In the genomic region with DNA sequence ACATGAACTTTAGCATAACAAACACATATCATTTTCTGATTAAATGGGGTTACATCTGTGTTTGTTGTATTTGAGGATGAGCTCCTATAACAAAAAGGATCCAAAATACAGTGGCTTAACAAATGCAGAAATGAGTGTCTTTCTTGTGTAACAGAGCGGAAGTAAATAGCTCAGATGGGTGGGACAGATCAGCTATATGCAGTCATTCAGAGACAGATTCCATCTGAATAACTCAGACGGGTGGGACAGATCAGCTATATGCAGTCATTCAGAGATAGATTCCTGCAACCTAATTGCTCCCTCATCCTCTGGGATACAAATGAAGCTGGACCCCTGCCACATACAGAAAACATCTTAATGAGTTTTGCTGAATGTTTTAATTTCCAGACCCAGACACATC, we compare ENCODE assay signal across 12 cellular contexts.
DNase-seq lines count a peak whose midpoint lies in the region; ATAC-seq and TF ChIP-seq lines count a peak whose summit lies in the region.
"Had no signal": no experiment of that assay in that cellular context is flagged by ENCODE, and none has a peak within 500 bp of the region (broad histone marks: within the 10 kb centered on the region; RNA-seq: fewer than 3 reads in every experiment).

No MANE protein-coding gene starts in this region.

- TF ChIP-seq CTCF in AG04450 (IDR thresholded peaks at IDR 0.05; ENCODE audit: low read depth, low read length) = no peak
- TF ChIP-seq CTCF in kidney epithelial cell (IDR thresholded peaks at IDR 0.05; ENCODE audit: insufficient read depth, low read length, poor library complexity, severe bottlenecking) = no peak
- TF ChIP-seq CTCF in BE2C (IDR thresholded peaks at IDR 0.05; ENCODE audit: low read depth, low read length) = no peak
- TF ChIP-seq CTCF in nephron progenitor cell (IDR thresholded peaks at IDR 0.05) = no peak

- peaks cover 0 to 15% (median 2%) of the 10 kb centered on the region in 3 donors for H3K36me3 Mint-ChIP-seq in CD8-positive, alpha-beta memory T cell
- no peaks in the 10 kb centered on the region for H3K36me3 Mint-ChIP-seq in nephron progenitor cell (ENCODE audit: low read depth)
- H3K36me3 Mint-ChIP-seq: CD4-positive, alpha-beta memory T cell had no signal

- no peaks in the 10 kb centered on the region for H3K36me3 ChIP-seq in kidney epithelial cell (ENCODE audit: control insufficient read depth, insufficient read depth, low read length)
- H3K36me3 ChIP-seq in CD8-positive, alpha-beta memory T cell (ENCODE audit: insufficient read depth, low read length) = no peaks in the 10 kb centered on the region
- no peaks in the 10 kb centered on the region for H3K36me3 ChIP-seq in BE2C

- CTCF ChIA-PET in AG04450 (lab: Charles Lee) = interaction anchor here (0.5 to 1.3 kb wide), 3 partner anchors 103 to 1500 kb away, joined by 3 to 5 read pairs (median 3); no protein-coding TSS in a partner anchor
- CTCF ChIA-PET in CD8-positive, alpha-beta memory T cell (lab: Charles Lee) = no interaction called here

- no peak overlapping the region for H3K27ac Mint-ChIP-seq in CD8-positive, alpha-beta memory T cell
- no peak overlapping the region for H3K27ac Mint-ChIP-seq in nephron progenitor cell
- H3K27ac Mint-ChIP-seq: CD4-positive, alpha-beta memory T cell; T-helper 17 cell had no signal

- peak; percentile 59 for DNase-seq in AG04450 (ENCODE audit: low read depth, low spot score)
- DNase-seq in HT-29 (ENCODE audit: low spot score) = peak; percentile 81
- DNase-seq in amniotic stem cell (lab: John Stamatoyannopoulos, UW) = peak; percentile 74
- peak; percentile 63 for DNase-seq in kidney epithelial cell (ENCODE audit: low read depth)
- no peak for DNase-seq in CD8-positive, alpha-beta memory T cell
- no peak for DNase-seq in BE2C
- DNase-seq in nephron progenitor cell = no peak
- DNase-seq: activated T-cell treated with anti-CD3 and anti-CD28 coated beads, Interleukin-2, amount 50 U/mL, for 1 hour; CD4-positive, alpha-beta memory T cell; T-helper 17 cell had no signal

- H3K4me3 ChIP-seq in AG04450 (ENCODE audit: low read depth, low read length) (no peak overlapping the region), kidney epithelial cell (ENCODE audit: low read depth, low read length) (no peak overlapping the region), BE2C (ENCODE audit: low read depth, low read length) (no peak overlapping the region)
- H3K4me3 ChIP-seq in CD8-positive, alpha-beta memory T cell (ENCODE audit: low read length) = no peak overlapping the region
- H3K4me3 ChIP-seq: coronary artery had no signal

- H3K4me1 ChIP-seq in CD8-positive, alpha-beta memory T cell (ENCODE audit: insufficient read depth, low read length) = no peaks in the 10 kb centered on the region
- H3K4me1 ChIP-seq in BE2C = no peaks in the 10 kb centered on the region; the same call in 1 of the 2 replicates

- POLR2A ChIA-PET in AG04450 (lab: Yijun Ruan, JAX) = interaction anchor here (0.6 to 1.2 kb wide), 3 partner anchors 11 to 18 kb away, joined by 3 to 11 read pairs (median 4); no protein-coding TSS in a partner anchor
- POLR2A ChIA-PET in CD8-positive, alpha-beta memory T cell (lab: Charles Lee) = no interaction called here

- ATAC-seq in GM21390 (IDR thresholded peaks at IDR 0.05; ENCODE audit: unreplicated experiment) = no peak
- ATAC-seq: T-helper 17 cell had no signal

- H3K4me1 Mint-ChIP-seq in CD8-positive, alpha-beta memory T cell = no peaks in the 10 kb centered on the region
- peaks cover 3% of the 10 kb centered on the region for H3K4me1 Mint-ChIP-seq in nephron progenitor cell
- H3K4me1 Mint-ChIP-seq: CD4-positive, alpha-beta memory T cell; T-helper 17 cell had no signal

- H3K27me3 ChIP-seq in AG04450 (ENCODE audit: control insufficient read depth, insufficient read depth, low read length) (no peaks in the 10 kb centered on the region), kidney epithelial cell (ENCODE audit: control insufficient read depth, insufficient read depth, low read length) (no peaks in the 10 kb centered on the region), BE2C (no peaks in the 10 kb centered on the region)
- H3K27me3 ChIP-seq in CD8-positive, alpha-beta memory T cell (ENCODE audit: insufficient read depth, low read length, poor library complexity, severe bottlenecking) = no peaks in the 10 kb centered on the region

- H3K4me3 Mint-ChIP-seq in CD8-positive, alpha-beta memory T cell = no peak overlapping the region
- no peak overlapping the region for H3K4me3 Mint-ChIP-seq in nephron progenitor cell
- H3K4me3 Mint-ChIP-seq: CD4-positive, alpha-beta memory T cell; T-helper 17 cell had no signal

- peaks cover 0 to 4% (median 1%) of the 10 kb centered on the region in 5 donors for H3K9me3 Mint-ChIP-seq in CD8-positive, alpha-beta memory T cell
- no peaks in the 10 kb centered on the region for H3K9me3 Mint-ChIP-seq in nephron progenitor cell

- H3K27ac ChIP-seq in AG04450 (ENCODE audit: low read depth, low read length) = no peak overlapping the region
- H3K27ac ChIP-seq in CD8-positive, alpha-beta memory T cell (ENCODE audit: low read depth, low read length) = no peak overlapping the region
- H3K27ac ChIP-seq: coronary artery had no signal

- H3K9me3 ChIP-seq in AG04450 (ENCODE audit: control insufficient read depth, insufficient read depth, low read length) = peaks cover 3% of the 10 kb centered on the region; the same call in 1 of the 2 replicates
- H3K9me3 ChIP-seq in CD8-positive, alpha-beta memory T cell (ENCODE audit: low read length) = no peaks in the 10 kb centered on the region
- H3K9me3 ChIP-seq in BE2C = no peaks in the 10 kb centered on the region

- no peaks in the 10 kb centered on the region for H3K27me3 Mint-ChIP-seq in CD8-positive, alpha-beta memory T cell
- H3K27me3 Mint-ChIP-seq in nephron progenitor cell (ENCODE audit: low read depth, poor library complexity) = no peaks in the 10 kb centered on the region
- H3K27me3 Mint-ChIP-seq: CD4-positive, alpha-beta memory T cell; T-helper 17 cell had no signal

Comparison
In these comparisons a context has a peak if more than half of its experiments do, and no peak if none do; other contexts are left out.
1. DNase-seq: peak in AG04450 (single experiment), HT-29 (single experiment), amniotic stem cell (single experiment) and kidney epithelial cell (single experiment); none in CD8-positive, alpha-beta memory T cell (0 of 5), BE2C (single experiment) and nephron progenitor cell (single experiment).